22 cellular contexts compared by ENCODE assay signal in the genomic region with DNA sequence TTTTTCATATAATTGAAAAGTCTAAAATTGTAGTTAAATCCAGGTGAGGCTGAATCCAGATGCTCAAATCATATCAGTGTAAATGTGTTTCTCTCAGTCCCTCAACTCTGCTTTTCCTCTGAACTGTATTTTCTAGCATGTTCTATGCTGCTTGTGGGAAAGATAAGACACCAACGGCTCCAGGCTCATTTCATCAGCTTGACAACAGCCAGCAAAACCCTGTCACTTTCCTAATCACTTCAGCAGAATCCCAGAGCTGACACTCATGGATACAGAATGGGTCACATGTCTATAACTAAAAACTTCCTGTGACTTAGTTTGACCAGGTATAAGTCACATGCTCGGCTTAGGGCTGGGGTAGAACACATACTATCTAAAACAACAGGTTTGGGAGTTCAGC.
"Had no signal": no experiment of that assay in that cellular context is flagged by ENCODE, and none has a peak within 500 bp of the region (broad histone marks: within the 10 kb centered on the region; RNA-seq: fewer than 3 reads in every experiment).

No MANE protein-coding gene starts in this region.

- ATAC-seq: lower lobe of right lung; naive thymus-derived CD8-positive, alpha-beta T cell; pancreas; psoas muscle; right lobe of liver; stimulated activated memory B cell treated with anti-CD40 and anti-IgM and Interleukin-4, amounts not matched to agents 10 μg/mL and 1 μg/mL and 100 μg/mL, for 72 hours; stimulated activated naive CD8-positive, alpha-beta T cell treated with anti-CD3 and anti-CD28 coated beads, Interleukin-15, amount 100 ng/mL, for 72 hours had no signal

- H3K36me3 Mint-ChIP-seq: naive thymus-derived CD8-positive, alpha-beta T cell; stimulated activated memory B cell treated with anti-CD40 and anti-IgM and Interleukin-4, amounts not matched to agents 10 μg/mL and 1 μg/mL and 100 μg/mL, for 72 hours; type B pancreatic cell had no signal

- H3K27me3 ChIP-seq: pancreas, right lobe of liver, tibial nerve, uterus had no signal

- H3K27ac Mint-ChIP-seq: naive thymus-derived CD8-positive, alpha-beta T cell; nephron; stimulated activated memory B cell treated with anti-CD40 and anti-IgM and Interleukin-4, amounts not matched to agents 10 μg/mL and 1 μg/mL and 100 μg/mL, for 72 hours; stimulated activated naive CD8-positive, alpha-beta T cell treated with anti-CD3 and anti-CD28 coated beads, Interleukin-15, amount 100 ng/mL, for 72 hours; type B pancreatic cell had no signal

- H3K4me1 Mint-ChIP-seq: nephron; neural crest cell; stimulated activated naive CD8-positive, alpha-beta T cell treated with anti-CD3 and anti-CD28 coated beads, Interleukin-15, amount 100 ng/mL, for 72 hours had no signal

- H3K36me3 ChIP-seq: lower lobe of right lung, pancreas, right lobe of liver, tibial nerve, uterus had no signal

- FAIRE-seq: pancreas had no signal

- H3K4me2 ChIP-seq: smooth muscle cell had no signal

- H3K4me1 ChIP-seq: lower lobe of right lung, pancreas, psoas muscle, right lobe of liver, tibial nerve, uterus had no signal

- H3K4me3 ChIP-seq: lower lobe of right lung, pancreas, psoas muscle, right lobe of liver, smooth muscle cell, tibial nerve, uterus had no signal

- H3K9me3 ChIP-seq: lower lobe of right lung, pancreas, psoas muscle, right lobe of liver, tibial nerve, uterus had no signal

- H3K27ac ChIP-seq: lower lobe of right lung, pancreas, psoas muscle, right lobe of liver, tibial nerve, uterus had no signal

- DNase-seq: hippocampal formation; kidney glomerular epithelial cell; lower lobe of right lung; naive thymus-derived CD8-positive, alpha-beta T cell; pancreas; posterior cingulate gyrus; psoas muscle; right lobe of liver; stimulated activated CD4-positive, alpha-beta T cell treated with anti-CD3 and anti-CD28 coated beads, Interleukin-1b, Interleukin-23, amount 100 ng/mL, for 48 hours; stimulated activated CD4-positive, alpha-beta T cell treated with anti-CD3 and anti-CD28 coated beads, Interleukin-2, amount 100 ng/mL, for 48 hours; stimulated activated CD4-positive, alpha-beta T cell treated with anti-CD3 and anti-CD28 coated beads, Interleukin-4, amount 100 ng/mL, for 4 hours; stimulated activated CD8-positive, alpha-beta memory T cell treated with anti-CD3 and anti-CD28 coated beads, Interleukin-4, amount 100 ng/mL, for 48 hours; stimulated activated naive CD4-positive, alpha-beta T cell treated with Interleukin-2 at 50 U/mL for 16 hours; stimulated activated naive CD8-positive, alpha-beta T cell treated with anti-CD3 and anti-CD28 coated beads, Interleukin-15, amount 100 ng/mL, for 72 hours; substantia nigra; uterus had no signal

- H3K9me3 Mint-ChIP-seq: nephron, neural crest cell, type B pancreatic cell had no signal

- H3K4me3 Mint-ChIP-seq: naive thymus-derived CD8-positive, alpha-beta T cell; nephron; neural crest cell; stimulated activated memory B cell treated with anti-CD40 and anti-IgM and Interleukin-4, amounts not matched to agents 10 μg/mL and 1 μg/mL and 100 μg/mL, for 72 hours; stimulated activated naive CD8-positive, alpha-beta T cell treated with anti-CD3 and anti-CD28 coated beads, Interleukin-15, amount 100 ng/mL, for 72 hours; type B pancreatic cell had no signal
